ENCODE assay signal across 1 cellular context in genomic region chr10:56360967-56361841, GRCh38.
TF ChIP-seq lines count a peak whose summit lies in the region.

Gene ZWINT, minus strand, starts transcription at chr10:56361259. Its CDS starts 23 bp downstream, at chr10:56361236.

TF ChIP-seq in HepG2, 621 proteins besides CTCF, POLR2A, EP300 and RAD21 (continued from another document and continues in another):
- no peak for TF ChIP-seq ZBTB34 (CRISPR knock-in tag; IDR thresholded peaks at IDR 0.05)
- no peak for TF ChIP-seq FOXK2 (IDR thresholded peaks at IDR 0.05)
- TF ChIP-seq THAP8 (CRISPR knock-in tag; IDR thresholded peaks at IDR 0.05; ENCODE audit: borderline replicate concordance): no peak
- TF ChIP-seq ARNT2 (CRISPR knock-in tag; IDR thresholded peaks at IDR 0.05; ENCODE audit: low read depth): peak; percentile 90
- TF ChIP-seq SP1 (IDR thresholded peaks at IDR 0.05): no peak
- peak; percentile 76; the same call in 1 of the 2 replicates for TF ChIP-seq SP1 (CRISPR knock-in tag; IDR thresholded peaks at IDR 0.05)
- TF ChIP-seq REST (IDR thresholded peaks at IDR 0.05; ENCODE audit: borderline replicate concordance in 1 of 2, low read depth in 1 of 2, low read length in 2 of 2): no peak
- no peak for TF ChIP-seq BRCA1 (CRISPR knock-in tag; IDR thresholded peaks at IDR 0.05)
- peak; percentile 56; the same call in 1 of the 2 replicates for TF ChIP-seq GATA4 (IDR thresholded peaks at IDR 0.05; ENCODE audit: borderline replicate concordance, low read depth)
- TF ChIP-seq NR2F6 (IDR thresholded peaks at IDR 0.05): no peak
- peak; percentile 15; the same call in 1 of the 2 replicates for TF ChIP-seq NR2F6 (CRISPR knock-in tag; IDR thresholded peaks at IDR 0.05)
- TF ChIP-seq SP4 (CRISPR knock-in tag; IDR thresholded peaks at IDR 0.05): peak; percentile 90
- TF ChIP-seq ZNF563 (CRISPR knock-in tag; IDR thresholded peaks at IDR 0.05): no peak
- TF ChIP-seq CC2D1A (CRISPR knock-in tag; IDR thresholded peaks at IDR 0.05): 0 out of 2 replicates have a peak, but pooled peaks have one; percentile 31
- peak; percentile 84 for TF ChIP-seq CSRNP1 (CRISPR knock-in tag; IDR thresholded peaks at IDR 0.05)
- TF ChIP-seq ZNF570 (CRISPR knock-in tag; IDR thresholded peaks at IDR 0.05; ENCODE audit: borderline replicate concordance): no peak
- TF ChIP-seq FOXK1 (CRISPR knock-in tag; IDR thresholded peaks at IDR 0.05; ENCODE audit: borderline replicate concordance, low read depth): peak; percentile 43; the same call in 1 of the 2 replicates
- no peak for TF ChIP-seq IRF9 (CRISPR knock-in tag; IDR thresholded peaks at IDR 0.05; ENCODE audit: borderline replicate concordance)
- no peak for TF ChIP-seq ZNF781 (CRISPR knock-in tag; IDR thresholded peaks at IDR 0.05; ENCODE audit: borderline replicate concordance, not compliant biosample characterization)
- no peak for TF ChIP-seq ZBTB25 (CRISPR knock-in tag; IDR thresholded peaks at IDR 0.05)
- TF ChIP-seq RFX1 (IDR thresholded peaks at IDR 0.05): no peak
- peak; percentile 98 for TF ChIP-seq BORCS8-MEF2B (CRISPR knock-in tag; IDR thresholded peaks at IDR 0.05)
- no peak for TF ChIP-seq ARID5B (CRISPR knock-in tag; IDR thresholded peaks at IDR 0.05)
- TF ChIP-seq GABPB1 (CRISPR knock-in tag; IDR thresholded peaks at IDR 0.05): peak; percentile 68; the same call in 1 of the 2 replicates
- no peak for TF ChIP-seq ZKSCAN5 (CRISPR knock-in tag; IDR thresholded peaks at IDR 0.05)
- no peak for TF ChIP-seq MTF1 (CRISPR knock-in tag; IDR thresholded peaks at IDR 0.05)
- TF ChIP-seq ATM (IDR thresholded peaks at IDR 0.05; ENCODE audit: borderline replicate concordance): no peak
- TF ChIP-seq THYN1 (CRISPR knock-in tag; IDR thresholded peaks at IDR 0.05; ENCODE audit: borderline replicate concordance, low read depth): no peak
- peak; percentile 95 for TF ChIP-seq HMGXB3 (CRISPR knock-in tag; IDR thresholded peaks at IDR 0.05; ENCODE audit: borderline replicate concordance)
- peak; percentile 60; the same call in 1 of the 2 replicates for TF ChIP-seq SPEN (CRISPR knock-in tag; IDR thresholded peaks at IDR 0.05; ENCODE audit: low read depth)
- TF ChIP-seq MED13 (CRISPR knock-in tag; IDR thresholded peaks at IDR 0.05): 0 out of 2 replicates have a peak, but pooled peaks have one; percentile 32
- TF ChIP-seq GATAD1 (CRISPR knock-in tag; IDR thresholded peaks at IDR 0.05): peak; percentile 94
- no peak for TF ChIP-seq KAT7 (CRISPR knock-in tag; IDR thresholded peaks at IDR 0.05; ENCODE audit: borderline replicate concordance)
- TF ChIP-seq MXI1 (IDR thresholded peaks at IDR 0.05; ENCODE audit: borderline replicate concordance, low read depth, low read length): peak; percentile 74; the same call in 1 of the 3 replicates
- TF ChIP-seq HOXA3 (CRISPR knock-in tag; IDR thresholded peaks at IDR 0.05): peak; percentile 63; the same call in 1 of the 2 replicates
- TF ChIP-seq KMT2A (CRISPR knock-in tag; IDR thresholded peaks at IDR 0.05): peak; percentile 82
- TF ChIP-seq SKI (IDR thresholded peaks at IDR 0.05; ENCODE audit: partially characterized antibody): no peak
- TF ChIP-seq ZNF780A (CRISPR knock-in tag; IDR thresholded peaks at IDR 0.05): 0 out of 2 replicates have a peak, but pooled peaks have one; percentile 55
- TF ChIP-seq ISX (CRISPR knock-in tag; conservative IDR thresholded peaks at IDR 0.05): no peak
- no peak for TF ChIP-seq ZBTB37 (CRISPR knock-in tag; IDR thresholded peaks at IDR 0.05)
